In genomic region chr13:20193142-20193923, GRCh38 we compare ENCODE assay signal across 8 cellular contexts. TPM values are rescaled to one million over a fixed set of nuclear protein-coding genes. Genes with fewer than 3 reads are reported as not detected.
DNase-seq lines count a peak whose midpoint lies in the region; ATAC-seq and TF ChIP-seq lines count a peak whose summit lies in the region.

No MANE protein-coding gene starts in this region.

- no peak overlapping the region for H2AK5ac ChIP-seq in mesendoderm (ENCODE audit: low read length)

- no peak for DNase-seq in activated naive CD4-positive, alpha-beta T cell treated with anti-CD3 and anti-CD28 coated beads, Interleukin-2, amount 50 U/mL, for 16 hours
- DNase-seq in body of pancreas: no peak
- DNase-seq in mesendoderm: no peak
- DNase-seq in vagina (ENCODE audit: extremely low spot score in 2 of 2): peak in 1 of 2 donors; percentile 80
- no peak for DNase-seq in GM10266 (ENCODE audit: extremely low spot score)

- H3K4me3 ChIP-seq in body of pancreas (peak overlapping the region; percentile 33 to 64), mesendoderm (ENCODE audit: low read length) (no peak overlapping the region), vagina (peak overlapping the region; percentile 54 to 59)

- H3K36me3 ChIP-seq in body of pancreas (replicated peaks in 1 of 2; ENCODE audit: insufficient read depth in 1 of 2, low read depth in 2 of 2): no peaks in the 10 kb centered on the region
- H3K36me3 ChIP-seq in mesendoderm (ENCODE audit: control insufficient read depth, insufficient read depth, low read length): no peaks in the 10 kb centered on the region
- H3K36me3 ChIP-seq in vagina: no peaks in the 10 kb centered on the region

- H4K5ac ChIP-seq in mesendoderm (ENCODE audit: low read length): no peak overlapping the region

- no peaks in the 10 kb centered on the region for H3K36me3 Mint-ChIP-seq in activated naive CD4-positive, alpha-beta T cell treated with anti-CD3 and anti-CD28 coated beads, Interleukin-2, amount 50 U/mL, for 24 hours

- peaks cover 23% of the 10 kb centered on the region for H3K4me1 Mint-ChIP-seq in activated naive CD4-positive, alpha-beta T cell treated with anti-CD3 and anti-CD28 coated beads, Interleukin-2, amount 50 U/mL, for 24 hours

- H3K4me1 ChIP-seq in body of pancreas (peaks cover 36% of the 10 kb centered on the region), mesendoderm (ENCODE audit: control insufficient read depth, low read depth, low read length) (no peaks in the 10 kb centered on the region), vagina (peaks cover 39% of the 10 kb centered on the region)

- H2BK120ac ChIP-seq in mesendoderm (ENCODE audit: low read depth, low read length): no peak overlapping the region

- H3K4me2 ChIP-seq in mesendoderm (ENCODE audit: low read length): peak overlapping the region; percentile 19

- H3K9ac ChIP-seq in mesendoderm (ENCODE audit: low read length): no peak overlapping the region

- TF ChIP-seq CTCF in body of pancreas (IDR thresholded peaks at IDR 0.05) (no peak), vagina (IDR thresholded peaks at IDR 0.05) (no peak), GM10266 (IDR thresholded peaks at IDR 0.05; ENCODE audit: control insufficient read depth, insufficient read depth, low read depth, missing control alignments) (no peak)

- peak overlapping the region; percentile 77 for H3K4me3 Mint-ChIP-seq in activated naive CD4-positive, alpha-beta T cell treated with anti-CD3 and anti-CD28 coated beads, Interleukin-2, amount 50 U/mL, for 24 hours

- H3K18ac ChIP-seq in mesendoderm (ENCODE audit: low read length): peak overlapping the region; percentile 33

- WGBS in body of pancreas, 2 donors: 1% methylated on average over 30 to 52 of the region's 54 CpGs
- WGBS in mesendoderm (ENCODE audit: extremely low coverage, insufficient coverage, low lambda C conversion rate): no CpG with 5 or more reads among the region's 54 CpGs

- no peak overlapping the region for H3K4ac ChIP-seq in mesendoderm (ENCODE audit: low read depth, low read length)

- no peak overlapping the region for H3K56ac ChIP-seq in mesendoderm (ENCODE audit: low read length)

- H3K23ac ChIP-seq in mesendoderm (ENCODE audit: low read length): no peak overlapping the region

- no peak for ATAC-seq in body of pancreas
- ATAC-seq in HG03442 (IDR thresholded peaks at IDR 0.05; ENCODE audit: unreplicated experiment): no peak
- ATAC-seq in HG03460 (IDR thresholded peaks at IDR 0.05; ENCODE audit: unreplicated experiment): no peak

- H3K79me2 ChIP-seq in mesendoderm (ENCODE audit: control insufficient read depth, insufficient read depth, low read length): no peaks in the 10 kb centered on the region

- peaks cover 0 to 20% of the 10 kb centered on the region in 2 donors for H3K27me3 ChIP-seq in body of pancreas
- H3K27me3 ChIP-seq in mesendoderm (ENCODE audit: insufficient read depth, low read length, poor library complexity): peaks cover 43% of the 10 kb centered on the region
- H3K27me3 ChIP-seq in vagina: peaks cover 16% of the 10 kb centered on the region

- intact Hi-C loops in body of pancreas (cut with DNase I): no loop called here
- intact Hi-C loops in vagina (cut with DNase I): loop anchor here (5.0 to 10.0 kb wide), 2 partner anchors 291 to 989 kb away; no protein-coding TSS in a partner anchor

- no peaks in the 10 kb centered on the region for H3K79me1 ChIP-seq in mesendoderm (ENCODE audit: low read length)

- TF ChIP-seq POLR2A in body of pancreas (IDR thresholded peaks at IDR 0.05) (no peak), vagina (IDR thresholded peaks at IDR 0.05) (no peak)

- H2BK15ac ChIP-seq in mesendoderm (replicated peaks; ENCODE audit: low read depth): no peak overlapping the region

- no peaks in the 10 kb centered on the region for H3K9me3 Mint-ChIP-seq in activated naive CD4-positive, alpha-beta T cell treated with anti-CD3 and anti-CD28 coated beads, Interleukin-2, amount 50 U/mL, for 24 hours

- H3K27ac ChIP-seq in body of pancreas: no peak overlapping the region
- H3K27ac ChIP-seq in mesendoderm (ENCODE audit: low read depth, low read length): no peak overlapping the region
- peak overlapping the region; percentile 65 for H3K27ac ChIP-seq in vagina

- H4K8ac ChIP-seq in mesendoderm (ENCODE audit: low read depth, low read length): no peak overlapping the region

- no peak overlapping the region for H2BK5ac ChIP-seq in mesendoderm (ENCODE audit: low read length)

- no peak overlapping the region for H3K27ac Mint-ChIP-seq in activated naive CD4-positive, alpha-beta T cell treated with anti-CD3 and anti-CD28 coated beads, Interleukin-2, amount 50 U/mL, for 24 hours

- no peaks in the 10 kb centered on the region for H3K9me3 ChIP-seq in body of pancreas
- H3K9me3 ChIP-seq in vagina: no peaks in the 10 kb centered on the region

- peaks cover 38% of the 10 kb centered on the region for H3K27me3 Mint-ChIP-seq in activated naive CD4-positive, alpha-beta T cell treated with anti-CD3 and anti-CD28 coated beads, Interleukin-2, amount 50 U/mL, for 24 hours

RNA-seq across cellular contexts. Expression of gene GJB2, which starts 0.6 kb away (rescaled TPM):
- total RNA-seq in body of pancreas (1 to 10 TPM in 1 of 2 donors, under 1 TPM in 1; 0.78 to 2.3 TPM), vagina (217 TPM)
- 0.08 TPM for polyA plus RNA-seq in mesendoderm (2013, experiment 1 of 2)
- polyA plus RNA-seq in mesendoderm (2013, experiment 2 of 2): 0.08 TPM

RNA-seq across cellular contexts. Expression of gene GJA3, which starts 32.5 kb away (rescaled TPM):
- not detected for total RNA-seq in body of pancreas
- polyA plus RNA-seq in mesendoderm (2013, experiment 1 of 2): 0.14 TPM
- 0.18 TPM for polyA plus RNA-seq in mesendoderm (2013, experiment 2 of 2)
- not detected for total RNA-seq in vagina

RNA-seq across cellular contexts. Expression of gene GJB6, which starts 38.8 kb away (rescaled TPM):
- total RNA-seq in body of pancreas: not detected
- polyA plus RNA-seq in mesendoderm (2013, experiment 1 of 2): 0.07 TPM
- polyA plus RNA-seq in mesendoderm (2013, experiment 2 of 2): 0.08 TPM
- 121 TPM for total RNA-seq in vagina

Comparison
In these comparisons a context has a peak if more than half of its experiments do, and no peak if none do; other contexts are left out.
1. RNA of gene GJB2, which starts 0.6 kb away (total RNA-seq): 217 TPM in vagina (single experiment); 0.78 to 2.3 TPM in body of pancreas; every median in the first group is over 10 times any median in the second.
2. RNA of gene GJB6, which starts 38.8 kb away (total RNA-seq): 121 TPM in vagina (single experiment); not detected in body of pancreas; every median in the first group is over 100 times any median in the second.